26 cellular contexts compared by ENCODE assay signal in genomic region chr1:5500541-5500940, GRCh38.
"Had no signal": no experiment of that assay in that cellular context is flagged by ENCODE, and none has a peak within 500 bp of the region (broad histone marks: within the 10 kb centered on the region; RNA-seq: fewer than 3 reads in every experiment).

No MANE protein-coding gene starts in this region.

- H3K27ac ChIP-seq: left lung, pancreas, prostate gland, tibial nerve, upper lobe of left lung had no signal

- H3K27me3 ChIP-seq: pancreas, tibial nerve, upper lobe of left lung had no signal

- H3K36me3 ChIP-seq: left lung, pancreas, prostate gland, tibial nerve, upper lobe of left lung had no signal

- H3K4me1 ChIP-seq: left lung, pancreas, prostate gland, upper lobe of left lung had no signal

- DNase-seq: hypothalamus; immature natural killer cell; kidney; left colon; mesendoderm; naive B cell; natural killer cell; nephron progenitor cell; nucleus accumbens; retina; right cardiac atrium; stimulated activated CD4-positive, alpha-beta T cell treated with anti-CD3 and anti-CD28 coated beads, Interleukin-1b, Interleukin-23, amount 100 ng/mL, for 48 hours; stimulated activated CD4-positive, alpha-beta T cell treated with anti-CD3 and anti-CD28 coated beads, Interleukin-2, amount 100 ng/mL, for 48 hours; stimulated activated CD4-positive, alpha-beta T cell treated with anti-CD3 and anti-CD28 coated beads, Interleukin-4, amount 100 ng/mL, for 4 hours; stimulated activated CD8-positive, alpha-beta memory T cell treated with anti-CD3 and anti-CD28 coated beads, Interleukin-4, amount 100 ng/mL, for 48 hours; stimulated activated naive CD4-positive, alpha-beta T cell treated with Interleukin-2 at 50 U/mL for 16 hours; stimulated activated naive CD8-positive, alpha-beta T cell treated with anti-CD3 and anti-CD28 coated beads, Interleukin-15, amount 100 ng/mL, for 72 hours; upper lobe of left lung had no signal

- H3K9me3 ChIP-seq: left lung, pancreas, prostate gland, upper lobe of left lung had no signal

- H3K4me2 ChIP-seq: smooth muscle cell had no signal

- H3K27me3 Mint-ChIP-seq: stimulated activated naive CD8-positive, alpha-beta T cell treated with anti-CD3 and anti-CD28 coated beads, Interleukin-15, amount 100 ng/mL, for 72 hours had no signal

- ATAC-seq: left colon; left lung; natural killer cell; pancreas; right cardiac atrium; stimulated activated memory B cell treated with anti-CD40 and anti-IgM and Interleukin-4, amounts not matched to agents 10 μg/mL and 1 μg/mL and 100 μg/mL, for 72 hours; stimulated activated naive CD8-positive, alpha-beta T cell treated with anti-CD3 and anti-CD28 coated beads, Interleukin-15, amount 100 ng/mL, for 72 hours had no signal

- H3K36me3 Mint-ChIP-seq: immature natural killer cell; mesothelial cell of epicardium; natural killer cell; stimulated activated memory B cell treated with anti-CD40 and anti-IgM and Interleukin-4, amounts not matched to agents 10 μg/mL and 1 μg/mL and 100 μg/mL, for 72 hours had no signal

- H3K4me3 ChIP-seq: left lung, lung, pancreas, prostate gland, smooth muscle cell, tibial nerve, upper lobe of left lung had no signal

- H3K9me3 Mint-ChIP-seq: immature natural killer cell; natural killer cell; stimulated activated naive CD8-positive, alpha-beta T cell treated with anti-CD3 and anti-CD28 coated beads, Interleukin-15, amount 100 ng/mL, for 72 hours had no signal

- H3K4me1 Mint-ChIP-seq: immature natural killer cell; naive B cell; natural killer cell; stimulated activated memory B cell treated with anti-CD40 and anti-IgM and Interleukin-4, amounts not matched to agents 10 μg/mL and 1 μg/mL and 100 μg/mL, for 72 hours; stimulated activated naive CD8-positive, alpha-beta T cell treated with anti-CD3 and anti-CD28 coated beads, Interleukin-15, amount 100 ng/mL, for 72 hours had no signal

- H3K4me3 Mint-ChIP-seq: immature natural killer cell; mesothelial cell of epicardium; naive B cell; natural killer cell; nephron progenitor cell; stimulated activated memory B cell treated with anti-CD40 and anti-IgM and Interleukin-4, amounts not matched to agents 10 μg/mL and 1 μg/mL and 100 μg/mL, for 72 hours; stimulated activated naive CD8-positive, alpha-beta T cell treated with anti-CD3 and anti-CD28 coated beads, Interleukin-15, amount 100 ng/mL, for 72 hours had no signal

- H3K27ac Mint-ChIP-seq: immature natural killer cell; mesothelial cell of epicardium; natural killer cell; nephron progenitor cell; stimulated activated memory B cell treated with anti-CD40 and anti-IgM and Interleukin-4, amounts not matched to agents 10 μg/mL and 1 μg/mL and 100 μg/mL, for 72 hours; stimulated activated naive CD8-positive, alpha-beta T cell treated with anti-CD3 and anti-CD28 coated beads, Interleukin-15, amount 100 ng/mL, for 72 hours had no signal
